1 cellular context compared by ENCODE assay signal in the genomic region with DNA sequence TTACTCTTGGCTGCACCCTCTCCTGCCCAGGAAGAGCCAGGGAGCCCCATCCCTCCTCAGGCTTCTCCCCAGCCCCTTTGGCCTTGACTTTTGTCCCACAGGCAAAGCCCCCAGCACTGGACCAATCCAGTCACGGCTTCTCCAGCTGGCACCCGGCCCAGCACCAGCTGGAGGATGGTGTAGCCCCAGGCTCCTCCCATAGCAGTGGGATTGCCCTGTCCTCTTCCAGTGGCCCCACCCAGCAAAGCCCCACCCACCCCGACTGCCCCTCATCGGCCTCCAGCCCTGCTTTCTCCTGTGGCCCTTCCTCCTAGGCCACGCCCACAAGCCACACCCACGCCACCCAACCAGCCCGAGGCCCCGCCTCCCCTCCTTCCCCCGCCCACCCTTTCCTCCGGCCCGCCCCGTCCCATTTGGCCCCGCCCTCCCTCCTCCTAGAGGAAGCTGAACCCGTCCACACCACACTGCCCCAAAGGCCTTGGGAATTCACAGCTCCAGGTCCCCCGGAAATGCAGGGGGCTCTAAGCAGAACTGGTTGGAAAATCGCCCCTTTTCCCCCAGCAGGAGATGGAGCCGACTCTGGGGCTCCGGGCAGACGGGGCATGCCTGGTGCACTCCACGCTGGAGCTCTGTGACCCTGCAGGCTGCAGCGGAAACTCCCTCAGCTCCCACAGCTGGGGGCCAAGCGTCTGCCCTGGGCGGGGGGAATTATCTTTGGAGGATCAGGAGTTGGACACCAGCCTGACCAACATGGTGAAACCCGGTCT.
TF ChIP-seq lines count a peak whose summit lies in the region.

No MANE protein-coding gene starts in this region.

TF ChIP-seq in HepG2, 621 proteins besides CTCF, POLR2A, EP300 and RAD21 (continued from another document and continues in another):
- TF ChIP-seq HNRNPL (IDR thresholded peaks at IDR 0.05; ENCODE audit: low read depth, low read length), result 0 out of 2 replicates have a peak, but pooled peaks have one; percentile 52
- peak; percentile 48; the same call in 1 of the 2 replicates for TF ChIP-seq TOPORS (CRISPR knock-in tag; IDR thresholded peaks at IDR 0.05)
- peak; percentile 16; the same call in 1 of the 2 replicates for TF ChIP-seq SALL1 (CRISPR knock-in tag; IDR thresholded peaks at IDR 0.05)
- no peak for TF ChIP-seq ZNF282 (IDR thresholded peaks at IDR 0.05; ENCODE audit: partially characterized antibody)
- TF ChIP-seq, protein P1, sequence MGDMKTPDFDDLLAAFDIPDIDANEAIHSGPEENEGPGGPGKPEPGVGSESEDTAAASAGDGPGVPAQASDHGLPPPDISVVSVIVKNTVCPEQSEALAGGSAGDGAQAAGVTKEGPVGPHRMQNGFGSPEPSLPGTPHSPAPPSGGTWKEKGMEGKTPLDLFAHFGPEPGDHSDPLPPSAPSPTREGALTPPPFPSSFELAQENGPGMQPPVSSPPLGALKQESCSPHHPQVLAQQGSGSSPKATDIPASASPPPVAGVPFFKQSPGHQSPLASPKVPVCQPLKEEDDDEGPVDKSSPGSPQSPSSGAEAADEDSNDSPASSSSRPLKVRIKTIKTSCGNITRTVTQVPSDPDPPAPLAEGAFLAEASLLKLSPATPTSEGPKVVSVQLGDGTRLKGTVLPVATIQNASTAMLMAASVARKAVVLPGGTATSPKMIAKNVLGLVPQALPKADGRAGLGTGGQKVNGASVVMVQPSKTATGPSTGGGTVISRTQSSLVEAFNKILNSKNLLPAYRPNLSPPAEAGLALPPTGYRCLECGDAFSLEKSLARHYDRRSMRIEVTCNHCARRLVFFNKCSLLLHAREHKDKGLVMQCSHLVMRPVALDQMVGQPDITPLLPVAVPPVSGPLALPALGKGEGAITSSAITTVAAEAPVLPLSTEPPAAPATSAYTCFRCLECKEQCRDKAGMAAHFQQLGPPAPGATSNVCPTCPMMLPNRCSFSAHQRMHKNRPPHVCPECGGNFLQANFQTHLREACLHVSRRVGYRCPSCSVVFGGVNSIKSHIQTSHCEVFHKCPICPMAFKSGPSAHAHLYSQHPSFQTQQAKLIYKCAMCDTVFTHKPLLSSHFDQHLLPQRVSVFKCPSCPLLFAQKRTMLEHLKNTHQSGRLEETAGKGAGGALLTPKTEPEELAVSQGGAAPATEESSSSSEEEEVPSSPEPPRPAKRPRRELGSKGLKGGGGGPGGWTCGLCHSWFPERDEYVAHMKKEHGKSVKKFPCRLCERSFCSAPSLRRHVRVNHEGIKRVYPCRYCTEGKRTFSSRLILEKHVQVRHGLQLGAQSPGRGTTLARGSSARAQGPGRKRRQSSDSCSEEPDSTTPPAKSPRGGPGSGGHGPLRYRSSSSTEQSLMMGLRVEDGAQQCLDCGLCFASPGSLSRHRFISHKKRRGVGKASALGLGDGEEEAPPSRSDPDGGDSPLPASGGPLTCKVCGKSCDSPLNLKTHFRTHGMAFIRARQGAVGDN (CRISPR knock-in tag; IDR thresholded peaks at IDR 0.05), result peak; percentile 58
- TF ChIP-seq HNF4A (CRISPR knock-in tag; IDR thresholded peaks at IDR 0.05), result peak; percentile 75
- TF ChIP-seq ZNF652 (CRISPR knock-in tag; IDR thresholded peaks at IDR 0.05; ENCODE audit: borderline replicate concordance, low read depth), result peak; percentile 66; the same call in 1 of the 2 replicates
- TF ChIP-seq HOXA7 (CRISPR knock-in tag; IDR thresholded peaks at IDR 0.05), result no peak
- peak; percentile 59; the same call in 1 of the 2 replicates for TF ChIP-seq NR2F6 (IDR thresholded peaks at IDR 0.05)
- TF ChIP-seq NR2F6 (CRISPR knock-in tag; IDR thresholded peaks at IDR 0.05), result no peak
- TF ChIP-seq, protein P2, sequence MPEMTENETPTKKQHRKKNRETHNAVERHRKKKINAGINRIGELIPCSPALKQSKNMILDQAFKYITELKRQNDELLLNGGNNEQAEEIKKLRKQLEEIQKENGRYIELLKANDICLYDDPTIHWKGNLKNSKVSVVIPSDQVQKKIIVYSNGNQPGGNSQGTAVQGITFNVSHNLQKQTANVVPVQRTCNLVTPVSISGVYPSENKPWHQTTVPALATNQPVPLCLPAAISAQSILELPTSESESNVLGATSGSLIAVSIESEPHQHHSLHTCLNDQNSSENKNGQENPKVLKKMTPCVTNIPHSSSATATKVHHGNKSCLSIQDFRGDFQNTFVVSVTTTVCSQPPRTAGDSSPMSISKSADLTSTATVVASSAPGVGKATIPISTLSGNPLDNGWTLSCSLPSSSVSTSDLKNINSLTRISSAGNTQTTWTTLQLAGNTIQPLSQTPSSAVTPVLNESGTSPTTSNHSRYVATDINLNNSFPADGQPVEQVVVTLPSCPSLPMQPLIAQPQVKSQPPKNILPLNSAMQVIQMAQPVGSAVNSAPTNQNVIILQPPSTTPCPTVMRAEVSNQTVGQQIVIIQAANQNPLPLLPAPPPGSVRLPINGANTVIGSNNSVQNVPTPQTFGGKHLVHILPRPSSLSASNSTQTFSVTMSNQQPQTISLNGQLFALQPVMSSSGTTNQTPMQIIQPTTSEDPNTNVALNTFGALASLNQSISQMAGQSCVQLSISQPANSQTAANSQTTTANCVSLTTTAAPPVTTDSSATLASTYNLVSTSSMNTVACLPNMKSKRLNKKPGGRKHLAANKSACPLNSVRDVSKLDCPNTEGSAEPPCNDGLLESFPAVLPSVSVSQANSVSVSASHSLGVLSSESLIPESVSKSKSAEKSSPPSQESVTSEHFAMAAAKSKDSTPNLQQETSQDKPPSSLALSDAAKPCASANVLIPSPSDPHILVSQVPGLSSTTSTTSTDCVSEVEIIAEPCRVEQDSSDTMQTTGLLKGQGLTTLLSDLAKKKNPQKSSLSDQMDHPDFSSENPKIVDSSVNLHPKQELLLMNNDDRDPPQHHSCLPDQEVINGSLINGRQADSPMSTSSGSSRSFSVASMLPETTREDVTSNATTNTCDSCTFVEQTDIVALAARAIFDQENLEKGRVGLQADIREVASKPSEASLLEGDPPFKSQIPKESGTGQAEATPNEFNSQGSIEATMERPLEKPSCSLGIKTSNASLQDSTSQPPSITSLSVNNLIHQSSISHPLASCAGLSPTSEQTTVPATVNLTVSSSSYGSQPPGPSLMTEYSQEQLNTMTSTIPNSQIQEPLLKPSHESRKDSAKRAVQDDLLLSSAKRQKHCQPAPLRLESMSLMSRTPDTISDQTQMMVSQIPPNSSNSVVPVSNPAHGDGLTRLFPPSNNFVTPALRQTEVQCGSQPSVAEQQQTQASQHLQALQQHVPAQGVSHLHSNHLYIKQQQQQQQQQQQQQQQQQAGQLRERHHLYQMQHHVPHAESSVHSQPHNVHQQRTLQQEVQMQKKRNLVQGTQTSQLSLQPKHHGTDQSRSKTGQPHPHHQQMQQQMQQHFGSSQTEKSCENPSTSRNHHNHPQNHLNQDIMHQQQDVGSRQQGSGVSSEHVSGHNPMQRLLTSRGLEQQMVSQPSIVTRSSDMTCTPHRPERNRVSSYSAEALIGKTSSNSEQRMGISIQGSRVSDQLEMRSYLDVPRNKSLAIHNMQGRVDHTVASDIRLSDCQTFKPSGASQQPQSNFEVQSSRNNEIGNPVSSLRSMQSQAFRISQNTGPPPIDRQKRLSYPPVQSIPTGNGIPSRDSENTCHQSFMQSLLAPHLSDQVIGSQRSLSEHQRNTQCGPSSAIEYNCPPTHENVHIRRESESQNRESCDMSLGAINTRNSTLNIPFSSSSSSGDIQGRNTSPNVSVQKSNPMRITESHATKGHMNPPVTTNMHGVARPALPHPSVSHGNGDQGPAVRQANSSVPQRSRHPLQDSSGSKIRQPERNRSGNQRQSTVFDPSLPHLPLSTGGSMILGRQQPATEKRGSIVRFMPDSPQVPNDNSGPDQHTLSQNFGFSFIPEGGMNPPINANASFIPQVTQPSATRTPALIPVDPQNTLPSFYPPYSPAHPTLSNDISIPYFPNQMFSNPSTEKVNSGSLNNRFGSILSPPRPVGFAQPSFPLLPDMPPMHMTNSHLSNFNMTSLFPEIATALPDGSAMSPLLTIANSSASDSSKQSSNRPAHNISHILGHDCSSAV (CRISPR knock-in tag; IDR thresholded peaks at IDR 0.05; ENCODE audit: borderline replicate concordance), result no peak
- TF ChIP-seq ZNF274 (CRISPR knock-in tag; IDR thresholded peaks at IDR 0.05), result no peak
- TF ChIP-seq, protein P3, sequence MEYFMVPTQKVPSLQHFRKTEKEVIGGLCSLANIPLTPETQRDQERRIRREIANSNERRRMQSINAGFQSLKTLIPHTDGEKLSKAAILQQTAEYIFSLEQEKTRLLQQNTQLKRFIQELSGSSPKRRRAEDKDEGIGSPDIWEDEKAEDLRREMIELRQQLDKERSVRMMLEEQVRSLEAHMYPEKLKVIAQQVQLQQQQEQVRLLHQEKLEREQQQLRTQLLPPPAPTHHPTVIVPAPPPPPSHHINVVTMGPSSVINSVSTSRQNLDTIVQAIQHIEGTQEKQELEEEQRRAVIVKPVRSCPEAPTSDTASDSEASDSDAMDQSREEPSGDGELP (IDR thresholded peaks at IDR 0.05; ENCODE audit: borderline replicate concordance, low read depth), result peak; percentile 98
- peak; percentile 17; the same call in 1 of the 2 replicates for TF ChIP-seq MIER3 (CRISPR knock-in tag; IDR thresholded peaks at IDR 0.05; ENCODE audit: borderline replicate concordance)
- TF ChIP-seq, protein P4, sequence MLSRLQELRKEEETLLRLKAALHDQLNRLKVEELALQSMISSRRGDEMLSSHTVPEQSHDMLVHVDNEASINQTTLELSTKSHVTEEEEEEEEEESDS (CRISPR knock-in tag; IDR thresholded peaks at IDR 0.05; ENCODE audit: borderline replicate concordance), result no peak
- TF ChIP-seq GATAD2A (CRISPR knock-in tag; IDR thresholded peaks at IDR 0.05), result peak; percentile 42; the same call in 1 of the 2 replicates
- TF ChIP-seq TARDBP (CRISPR knock-in tag; IDR thresholded peaks at IDR 0.05), result 0 out of 2 replicates have a peak, but pooled peaks have one; percentile 5
- TF ChIP-seq MED1 (CRISPR knock-in tag; IDR thresholded peaks at IDR 0.05), result peak; percentile 24; the same call in 1 of the 2 replicates
- TF ChIP-seq PRMT3 (CRISPR knock-in tag; IDR thresholded peaks at IDR 0.05; ENCODE audit: borderline replicate concordance, low read depth), result no peak
- peak; percentile 97 for TF ChIP-seq PPARG (CRISPR knock-in tag; conservative IDR thresholded peaks at IDR 0.05)
- TF ChIP-seq, protein P5, sequence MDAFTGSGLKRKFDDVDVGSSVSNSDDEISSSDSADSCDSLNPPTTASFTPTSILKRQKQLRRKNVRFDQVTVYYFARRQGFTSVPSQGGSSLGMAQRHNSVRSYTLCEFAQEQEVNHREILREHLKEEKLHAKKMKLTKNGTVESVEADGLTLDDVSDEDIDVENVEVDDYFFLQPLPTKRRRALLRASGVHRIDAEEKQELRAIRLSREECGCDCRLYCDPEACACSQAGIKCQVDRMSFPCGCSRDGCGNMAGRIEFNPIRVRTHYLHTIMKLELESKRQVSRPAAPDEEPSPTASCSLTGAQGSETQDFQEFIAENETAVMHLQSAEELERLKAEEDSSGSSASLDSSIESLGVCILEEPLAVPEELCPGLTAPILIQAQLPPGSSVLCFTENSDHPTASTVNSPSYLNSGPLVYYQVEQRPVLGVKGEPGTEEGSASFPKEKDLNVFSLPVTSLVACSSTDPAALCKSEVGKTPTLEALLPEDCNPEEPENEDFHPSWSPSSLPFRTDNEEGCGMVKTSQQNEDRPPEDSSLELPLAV (CRISPR knock-in tag; conservative IDR thresholded peaks at IDR 0.05; ENCODE audit: low read depth), result no peak
- TF ChIP-seq, protein P6, sequence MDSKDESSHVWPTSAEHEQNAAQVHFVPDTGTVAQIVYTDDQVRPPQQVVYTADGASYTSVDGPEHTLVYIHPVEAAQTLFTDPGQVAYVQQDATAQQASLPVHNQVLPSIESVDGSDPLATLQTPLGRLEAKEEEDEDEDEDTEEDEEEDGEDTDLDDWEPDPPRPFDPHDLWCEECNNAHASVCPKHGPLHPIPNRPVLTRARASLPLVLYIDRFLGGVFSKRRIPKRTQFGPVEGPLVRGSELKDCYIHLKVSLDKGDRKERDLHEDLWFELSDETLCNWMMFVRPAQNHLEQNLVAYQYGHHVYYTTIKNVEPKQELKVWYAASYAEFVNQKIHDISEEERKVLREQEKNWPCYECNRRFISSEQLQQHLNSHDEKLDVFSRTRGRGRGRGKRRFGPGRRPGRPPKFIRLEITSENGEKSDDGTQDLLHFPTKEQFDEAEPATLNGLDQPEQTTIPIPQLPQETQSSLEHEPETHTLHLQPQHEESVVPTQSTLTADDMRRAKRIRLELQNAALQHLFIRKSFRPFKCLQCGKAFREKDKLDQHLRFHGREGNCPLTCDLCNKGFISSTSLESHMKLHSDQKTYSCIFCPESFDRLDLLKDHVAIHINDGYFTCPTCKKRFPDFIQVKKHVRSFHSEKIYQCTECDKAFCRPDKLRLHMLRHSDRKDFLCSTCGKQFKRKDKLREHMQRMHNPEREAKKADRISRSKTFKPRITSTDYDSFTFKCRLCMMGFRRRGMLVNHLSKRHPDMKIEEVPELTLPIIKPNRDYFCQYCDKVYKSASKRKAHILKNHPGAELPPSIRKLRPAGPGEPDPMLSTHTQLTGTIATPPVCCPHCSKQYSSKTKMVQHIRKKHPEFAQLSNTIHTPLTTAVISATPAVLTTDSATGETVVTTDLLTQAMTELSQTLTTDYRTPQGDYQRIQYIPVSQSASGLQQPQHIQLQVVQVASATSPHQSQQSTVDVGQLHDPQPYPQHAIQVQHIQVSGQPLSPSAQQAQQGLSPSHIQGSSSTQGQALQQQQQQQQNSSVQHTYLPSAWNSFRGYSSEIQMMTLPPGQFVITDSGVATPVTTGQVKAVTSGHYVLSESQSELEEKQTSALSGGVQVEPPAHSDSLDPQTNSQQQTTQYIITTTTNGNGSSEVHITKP (CRISPR knock-in tag; IDR thresholded peaks at IDR 0.05; ENCODE audit: low read depth), result peak; percentile 81; the same call in 1 of the 2 replicates
- TF ChIP-seq HIVEP1 (CRISPR knock-in tag; IDR thresholded peaks at IDR 0.05), result no peak
- peak; percentile 56 for TF ChIP-seq NFYB (CRISPR knock-in tag; IDR thresholded peaks at IDR 0.05)
- TF ChIP-seq KDM6A (CRISPR knock-in tag; IDR thresholded peaks at IDR 0.05; ENCODE audit: low read depth), result peak; percentile 17; the same call in 1 of the 2 replicates
- TF ChIP-seq ELF1 (CRISPR knock-in tag; IDR thresholded peaks at IDR 0.05), result peak; percentile 11; the same call in 1 of the 2 replicates
- TF ChIP-seq RARA (CRISPR knock-in tag; IDR thresholded peaks at IDR 0.05), result peak; percentile 34; the same call in 1 of the 2 replicates
- TF ChIP-seq ZBTB38 (CRISPR knock-in tag; IDR thresholded peaks at IDR 0.05), result peak; percentile 68; the same call in 1 of the 2 replicates
- TF ChIP-seq RXRA (CRISPR knock-in tag; IDR thresholded peaks at IDR 0.05), result peak; percentile 95
- TF ChIP-seq RXRB (CRISPR knock-in tag; IDR thresholded peaks at IDR 0.05; ENCODE audit: borderline replicate concordance), result peak; percentile 88
- TF ChIP-seq, protein P7, sequence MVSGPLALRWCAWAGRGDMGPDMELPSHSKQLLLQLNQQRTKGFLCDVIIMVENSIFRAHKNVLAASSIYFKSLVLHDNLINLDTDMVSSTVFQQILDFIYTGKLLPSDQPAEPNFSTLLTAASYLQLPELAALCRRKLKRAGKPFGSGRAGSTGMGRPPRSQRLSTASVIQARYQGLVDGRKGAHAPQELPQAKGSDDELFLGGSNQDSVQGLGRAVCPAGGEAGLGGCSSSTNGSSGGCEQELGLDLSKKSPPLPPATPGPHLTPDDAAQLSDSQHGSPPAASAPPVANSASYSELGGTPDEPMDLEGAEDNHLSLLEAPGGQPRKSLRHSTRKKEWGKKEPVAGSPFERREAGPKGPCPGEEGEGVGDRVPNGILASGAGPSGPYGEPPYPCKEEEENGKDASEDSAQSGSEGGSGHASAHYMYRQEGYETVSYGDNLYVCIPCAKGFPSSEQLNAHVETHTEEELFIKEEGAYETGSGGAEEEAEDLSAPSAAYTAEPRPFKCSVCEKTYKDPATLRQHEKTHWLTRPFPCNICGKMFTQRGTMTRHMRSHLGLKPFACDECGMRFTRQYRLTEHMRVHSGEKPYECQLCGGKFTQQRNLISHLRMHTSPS (CRISPR knock-in tag; IDR thresholded peaks at IDR 0.05; ENCODE audit: low read depth), result peak; percentile 82
